ENCODE assay signal across 7 cellular contexts in the genomic region with DNA sequence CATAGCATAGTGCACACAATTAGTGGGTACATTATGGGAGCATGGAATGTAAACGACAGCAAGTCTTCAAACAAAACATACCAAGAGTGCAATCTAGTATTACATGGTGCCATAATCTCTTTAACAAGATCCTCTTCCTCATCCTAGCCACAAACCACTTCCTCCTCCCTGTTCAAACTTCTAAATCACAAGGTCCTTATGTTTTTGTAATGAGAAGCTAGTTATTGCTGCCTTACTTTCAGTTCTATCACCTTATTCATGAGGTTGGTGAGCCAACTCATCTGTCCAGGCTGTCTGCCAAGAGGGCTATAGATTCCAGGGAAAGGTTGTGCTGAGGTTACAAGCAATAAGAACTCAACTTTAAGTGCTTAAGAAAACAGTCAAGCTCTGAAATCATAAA.
A peak's percentile ranks its signal among the peaks of the same experiment; 100 is the strongest.
DNase-seq lines count a peak whose midpoint lies in the region; ATAC-seq and TF ChIP-seq lines count a peak whose summit lies in the region.

No MANE protein-coding gene starts in this region.

- H3K27me3 ChIP-seq in lung (ENCODE audit: control insufficient read depth, insufficient read depth) (no peaks in the 10 kb centered on the region), testis (no peaks in the 10 kb centered on the region)

- H3K4me3 ChIP-seq in lung (no peak overlapping the region), testis (no peak overlapping the region)

- H3K4me3 Mint-ChIP-seq in activated CD8-positive, alpha-beta T cell treated with anti-CD3 and anti-CD28 coated beads, Interleukin-2, amount 10 ng/mL, durations not matched to agents 7 days and 5 days, result no peak overlapping the region

- H3K9me3 ChIP-seq in lung (ENCODE audit: control insufficient read depth in 2 of 2, insufficient read depth in 1 of 2, low read length in 1 of 2) (peaks cover 0 to 4% of the 10 kb centered on the region in 2 donors), testis (no peaks in the 10 kb centered on the region)

- CTCF ChIA-PET in activated CD8-positive, alpha-beta T cell treated with anti-CD3 and anti-CD28 coated beads, Interleukin-2, amount 10 ng/mL, durations not matched to agents 7 days and 5 days (lab: Charles Lee), result no interaction called here

- ATAC-seq in activated CD8-positive, alpha-beta T cell treated with anti-CD3 and anti-CD28 coated beads, Interleukin-2, amount 10 ng/mL, durations not matched to agents 7 days and 5 days, result peak; percentile 76
- ATAC-seq in lung (ENCODE audit: insufficient read depth, low FRiP score), result no peak

- 20 to 35% methylated on average over 1 of the region's 1 CpG for WGBS in lung, 2 donors
- WGBS in testis, 2 donors, result 55 to 57% methylated on average over 1 of the region's 1 CpG

- H3K36me3 Mint-ChIP-seq in activated CD8-positive, alpha-beta T cell treated with anti-CD3 and anti-CD28 coated beads, Interleukin-2, amount 10 ng/mL, durations not matched to agents 7 days and 5 days (ENCODE audit: low read depth), result peaks cover 16% of the 10 kb centered on the region

- peaks cover 21% of the 10 kb centered on the region for H3K4me1 Mint-ChIP-seq in activated CD8-positive, alpha-beta T cell treated with anti-CD3 and anti-CD28 coated beads, Interleukin-2, amount 10 ng/mL, durations not matched to agents 7 days and 5 days (ENCODE audit: low read depth)

- H3K27ac Mint-ChIP-seq in activated CD8-positive, alpha-beta T cell treated with anti-CD3 and anti-CD28 coated beads, Interleukin-2, amount 10 ng/mL, durations not matched to agents 7 days and 5 days, result peak overlapping the region; percentile 88

- H3K9me3 Mint-ChIP-seq in activated CD8-positive, alpha-beta T cell treated with anti-CD3 and anti-CD28 coated beads, Interleukin-2, amount 10 ng/mL, durations not matched to agents 7 days and 5 days (ENCODE audit: insufficient read depth), result peaks cover 6% of the 10 kb centered on the region

- intact Hi-C loops in testis (cut with DNase I; ENCODE audit: low total_unique reads), result no loop called here

- H3K36me3 ChIP-seq in lung (ENCODE audit: control insufficient read depth in 2 of 2, insufficient read depth in 2 of 2, low read length in 2 of 2) (no peaks in the 10 kb centered on the region), testis (ENCODE audit: low read depth, missing control alignments) (no peaks in the 10 kb centered on the region)

- H3K27ac ChIP-seq in lung (ENCODE audit: low read depth in 1 of 2, low read length in 1 of 2) (no peak overlapping the region), testis (no peak overlapping the region)

- H3K27me3 Mint-ChIP-seq in activated CD8-positive, alpha-beta T cell treated with anti-CD3 and anti-CD28 coated beads, Interleukin-2, amount 10 ng/mL, durations not matched to agents 7 days and 5 days (ENCODE audit: low read depth), result no peaks in the 10 kb centered on the region

- DNase-seq in GM04504 (ENCODE audit: low read depth) (peak; percentile 62), HT1080 (ENCODE audit: low read depth) (peak; percentile 94), lung (ENCODE audit: low spot score) (peak; percentile 44), testis (no peak), hippocampal formation (lab: John Stamatoyannopoulos, UW) (no peak)
- DNase-seq in activated CD8-positive, alpha-beta T cell treated with anti-CD3 and anti-CD28 coated beads, Interleukin-2, amount 10 ng/mL, durations not matched to agents 7 days and 5 days, result peak; percentile 62
- no peak for DNase-seq in stimulated activated CD4-positive, alpha-beta T cell treated with anti-CD3 and anti-CD28 coated beads, Interleukin-2, amount 100 ng/mL, for 48 hours

- TF ChIP-seq CTCF in lung (IDR thresholded peaks at IDR 0.05; ENCODE audit: control extremely low read depth, extremely low read depth) (no peak), testis (IDR thresholded peaks at IDR 0.05) (no peak)

- H3K4me1 ChIP-seq in lung (ENCODE audit: control insufficient read depth in 2 of 2, insufficient read depth in 2 of 2, low read length in 2 of 2) (peaks cover 0 to 2% of the 10 kb centered on the region in 2 donors), testis (peaks cover 13% of the 10 kb centered on the region)

- POLR2A ChIA-PET in activated CD8-positive, alpha-beta T cell treated with anti-CD3 and anti-CD28 coated beads, Interleukin-2, amount 10 ng/mL, durations not matched to agents 7 days and 5 days (lab: Charles Lee), result no interaction called here

- no peak for TF ChIP-seq POLR2A in testis (IDR thresholded peaks at IDR 0.05)

Comparison
In these comparisons a context has a peak if more than half of its experiments do, and no peak if none do; other contexts are left out.
1. DNase-seq: peak in GM04504 (single experiment), HT1080 (single experiment), activated CD8-positive, alpha-beta T cell treated with anti-CD3 and anti-CD28 coated beads, Interleukin-2, amount 10 ng/mL, durations not matched to agents 7 days and 5 days (single experiment) and lung (single experiment); none in testis (single experiment), hippocampal formation (0 of 2) and stimulated activated CD4-positive, alpha-beta T cell treated with anti-CD3 and anti-CD28 coated beads, Interleukin-2, amount 100 ng/mL, for 48 hours (0 of 2).